13 cellular contexts compared by ENCODE assay signal in the genomic region with DNA sequence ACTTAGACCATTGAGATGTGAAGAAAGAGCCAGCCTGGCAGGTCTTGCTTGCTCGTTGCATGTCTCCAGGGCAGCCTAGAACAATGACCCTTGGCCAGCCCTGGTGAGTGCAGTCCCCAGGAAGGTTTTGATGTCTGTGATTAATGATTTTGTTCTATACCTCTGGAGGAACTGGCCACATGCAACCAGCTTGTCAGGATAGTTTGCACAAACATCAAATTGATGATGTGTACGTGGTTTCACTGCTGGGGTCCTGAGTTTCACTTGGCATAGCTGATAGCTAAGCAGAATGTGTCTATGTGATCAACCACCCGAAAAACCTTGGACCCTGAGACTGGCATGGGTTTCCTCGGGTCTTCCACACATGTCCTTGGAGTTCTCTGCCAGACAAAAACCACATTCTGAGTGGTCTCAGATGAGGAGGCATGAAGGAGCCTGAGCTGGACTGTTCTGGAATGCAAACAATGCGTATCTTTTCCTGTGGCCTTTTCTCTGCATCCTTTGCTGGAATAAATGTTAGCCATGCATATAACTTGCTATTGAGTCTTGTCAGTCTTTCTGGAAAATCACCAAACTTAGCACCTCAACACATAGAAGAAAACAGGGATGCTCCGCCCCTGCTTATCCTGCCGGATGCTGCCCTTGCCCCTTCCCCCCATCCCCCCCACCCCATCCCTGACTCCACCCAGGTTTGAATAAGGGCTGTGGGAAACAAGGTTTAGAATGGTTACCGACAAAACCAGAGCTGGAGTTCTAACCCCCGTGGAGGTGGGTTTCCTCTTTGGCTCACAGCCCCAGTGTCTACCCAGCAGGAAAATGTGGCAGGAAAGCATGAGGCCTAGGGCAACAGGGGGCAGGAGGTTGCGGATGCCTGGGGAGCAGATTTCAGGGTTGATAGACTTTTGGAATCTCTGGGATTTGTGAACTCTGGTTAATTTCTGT. TPM values are rescaled to one million over a fixed set of nuclear protein-coding genes. Genes with fewer than 3 reads are reported as not detected.
DNase-seq lines count a peak whose midpoint lies in the region; ATAC-seq, FAIRE-seq and TF ChIP-seq lines count a peak whose summit lies in the region.
"Had no signal": no experiment of that assay in that cellular context is flagged by ENCODE, and none has a peak within 500 bp of the region (broad histone marks: within the 10 kb centered on the region; RNA-seq: fewer than 3 reads in every experiment).

No MANE protein-coding gene starts in this region.

- H3K4me1 Mint-ChIP-seq in naive thymus-derived CD8-positive, alpha-beta T cell = peaks cover 0 to under 1% (median 0%) of the 10 kb centered on the region in 4 donors
- no peaks in the 10 kb centered on the region for H3K4me1 Mint-ChIP-seq in activated CD4-positive, alpha-beta memory T cell treated with anti-CD3 and anti-CD28 coated beads for 36 hours (ENCODE audit: low read depth)

- peaks cover 0 to 2% (median 0%) of the 10 kb centered on the region in 9 donors for H3K9me3 Mint-ChIP-seq in naive thymus-derived CD8-positive, alpha-beta T cell
- peaks cover 3% of the 10 kb centered on the region for H3K9me3 Mint-ChIP-seq in activated CD4-positive, alpha-beta memory T cell treated with anti-CD3 and anti-CD28 coated beads for 36 hours
- H3K9me3 Mint-ChIP-seq: CD8-positive, alpha-beta T cell had no signal

- TF ChIP-seq CTCF in brain microvascular endothelial cell (IDR thresholded peaks at IDR 0.05; ENCODE audit: low read depth, low read length, missing control alignments) = no peak
- no peak for TF ChIP-seq CTCF in kidney (IDR thresholded peaks at IDR 0.05; ENCODE audit: borderline replicate concordance, extremely low read depth, insufficient read depth)

- intact Hi-C loops in kidney (cut with DNase I) = no loop called here
- intact Hi-C loops in activated CD4-positive, alpha-beta memory T cell treated with anti-CD3 and anti-CD28 coated beads for 36 hours (cut with micrococcal nuclease) = no loop called here

- DNase-seq in AG08396 (ENCODE audit: low spot score) = peak; percentile 68
- DNase-seq in brain microvascular endothelial cell = peak; percentile 69
- no peak for DNase-seq in kidney
- no peak for DNase-seq in naive thymus-derived CD8-positive, alpha-beta T cell
- no peak for DNase-seq in activated effector memory CD4-positive, alpha-beta T cell treated with Interleukin-2 at 50 U/mL for 16 hours
- no peak for DNase-seq in activated CD4-positive, alpha-beta memory T cell treated with anti-CD3 and anti-CD28 coated beads for 36 hours
- DNase-seq: activated CD8-positive, alpha-beta memory T cell treated with anti-CD3 and anti-CD28 coated beads for 24 hours; CD8-positive, alpha-beta T cell; central memory CD4-positive, alpha-beta T cell; stomach had no signal

- H3K4me3 ChIP-seq in HUES48 (ENCODE audit: low read depth, low read length) = no peak overlapping the region
- H3K4me3 ChIP-seq in brain microvascular endothelial cell (ENCODE audit: low read depth, low read length) = no peak overlapping the region
- H3K4me3 ChIP-seq in kidney (ENCODE audit: low read length in 2 of 2) = peak overlapping the region; percentile 4 to 21
- H3K4me3 ChIP-seq: stomach had no signal

- CTCF ChIA-PET in activated CD4-positive, alpha-beta memory T cell treated with anti-CD3 and anti-CD28 coated beads for 36 hours (lab: Charles Lee) = interaction anchor here (0.6 kb wide), 1 partner anchor 90 kb away, joined by 5 read pairs; no protein-coding TSS in a partner anchor

- no peak overlapping the region for H3K27ac Mint-ChIP-seq in naive thymus-derived CD8-positive, alpha-beta T cell
- no peak overlapping the region for H3K27ac Mint-ChIP-seq in activated CD4-positive, alpha-beta memory T cell treated with anti-CD3 and anti-CD28 coated beads for 36 hours
- H3K27ac Mint-ChIP-seq: CD8-positive, alpha-beta T cell had no signal

- in situ Hi-C loops in brain microvascular endothelial cell (cut with HindIII; ENCODE audit: low pct_ligation_motif_present, low sequenced_read_pairs) = no loop called here

- POLR2A ChIA-PET in naive thymus-derived CD8-positive, alpha-beta T cell (lab: Charles Lee) = no interaction called here
- POLR2A ChIA-PET in activated CD4-positive, alpha-beta memory T cell treated with anti-CD3 and anti-CD28 coated beads for 36 hours (lab: Charles Lee) = no interaction called here

- H3K36me3 ChIP-seq in HUES48 (ENCODE audit: control insufficient read depth, insufficient read depth, low read length) (no peaks in the 10 kb centered on the region), brain microvascular endothelial cell (replicated peaks) (no peaks in the 10 kb centered on the region), kidney (ENCODE audit: control insufficient read depth in 1 of 2, insufficient read depth in 2 of 2, low read length in 2 of 2) (no peaks in the 10 kb centered on the region)
- H3K36me3 ChIP-seq: stomach had no signal

- no peak overlapping the region for H3K4me3 Mint-ChIP-seq in naive thymus-derived CD8-positive, alpha-beta T cell
- no peak overlapping the region for H3K4me3 Mint-ChIP-seq in activated CD4-positive, alpha-beta memory T cell treated with anti-CD3 and anti-CD28 coated beads for 36 hours
- H3K4me3 Mint-ChIP-seq: CD8-positive, alpha-beta T cell had no signal

- ATAC-seq in naive thymus-derived CD8-positive, alpha-beta T cell = no peak
- ATAC-seq in GM18873 (IDR thresholded peaks at IDR 0.05; ENCODE audit: low FRiP score, unreplicated experiment) = no peak
- ATAC-seq: CD8-positive, alpha-beta T cell; left lobe of liver had no signal

- H3K36me3 Mint-ChIP-seq in naive thymus-derived CD8-positive, alpha-beta T cell = no peaks in the 10 kb centered on the region
- no peaks in the 10 kb centered on the region for H3K36me3 Mint-ChIP-seq in activated CD4-positive, alpha-beta memory T cell treated with anti-CD3 and anti-CD28 coated beads for 36 hours
- H3K36me3 Mint-ChIP-seq: CD8-positive, alpha-beta T cell had no signal

- no peak for FAIRE-seq in kidney (lab: Jason Lieb, UNC)

- peaks cover 0 to 7% (median 6%) of the 10 kb centered on the region in 5 donors for H3K27me3 Mint-ChIP-seq in naive thymus-derived CD8-positive, alpha-beta T cell
- H3K27me3 Mint-ChIP-seq in activated CD4-positive, alpha-beta memory T cell treated with anti-CD3 and anti-CD28 coated beads for 36 hours = peaks cover 2% of the 10 kb centered on the region

- H3K27ac ChIP-seq in HUES48 (ENCODE audit: low read depth, low read length) (peak overlapping the region; percentile 7), brain microvascular endothelial cell (peak overlapping the region; percentile 44), kidney (ENCODE audit: low read depth in 2 of 2, low read length in 2 of 2) (peak overlapping the region; percentile 37 to 79)
- H3K27ac ChIP-seq: stomach had no signal

- no peak overlapping the region for H3K9ac ChIP-seq in HUES48 (ENCODE audit: low read depth, low read length)
- H3K9ac ChIP-seq in kidney (ENCODE audit: low read length in 2 of 2) = no peak overlapping the region

- H3K27me3 ChIP-seq in HUES48 (ENCODE audit: control insufficient read depth, insufficient read depth, low read length) (no peaks in the 10 kb centered on the region), brain microvascular endothelial cell (replicated peaks) (no peaks in the 10 kb centered on the region)
- H3K27me3 ChIP-seq: stomach had no signal

- H3K4me1 ChIP-seq in HUES48 (ENCODE audit: control insufficient read depth, insufficient read depth, low read length) = peaks cover 10% of the 10 kb centered on the region
- H3K4me1 ChIP-seq in kidney (ENCODE audit: control insufficient read depth in 1 of 2, insufficient read depth in 1 of 2, low read depth in 1 of 2, low read length in 2 of 2) = peaks cover 13 to 14% of the 10 kb centered on the region in 2 donors
- H3K4me1 ChIP-seq: stomach had no signal

- H3K9me3 ChIP-seq in HUES48 (ENCODE audit: control insufficient read depth, insufficient read depth, low read length) (no peaks in the 10 kb centered on the region), kidney (ENCODE audit: control insufficient read depth in 1 of 2, low read length in 2 of 2) (no peaks in the 10 kb centered on the region)
- H3K9me3 ChIP-seq: stomach had no signal

RNA-seq across cellular contexts. Expression of a gene that starts 50.1 kb away (rescaled TPM):
- total RNA-seq in kidney = 20.3 TPM
- 4.8 TPM for polyA plus RNA-seq in kidney (ENCODE audit: insufficient read depth, low read depth, low replicate concordance)
- 1 to 10 TPM; 1.1 to 1.2 TPM for total RNA-seq in naive thymus-derived CD8-positive, alpha-beta T cell
- polyA plus RNA-seq in naive thymus-derived CD8-positive, alpha-beta T cell = under 1 TPM in 1 of 3 donors, not detected in 2; 0.06 TPM
- total RNA-seq in activated CD4-positive, alpha-beta memory T cell treated with anti-CD3 and anti-CD28 coated beads for 36 hours = 1 to 10 TPM; 9.9 to 10.0 TPM

Comparison
In these comparisons a context has a peak if more than half of its experiments do, and no peak if none do; other contexts are left out.
1. DNase-seq: peak in AG08396 (single experiment) and brain microvascular endothelial cell (single experiment); none in kidney (single experiment), naive thymus-derived CD8-positive, alpha-beta T cell (0 of 10), activated effector memory CD4-positive, alpha-beta T cell treated with Interleukin-2 at 50 U/mL for 16 hours (single experiment) and activated CD4-positive, alpha-beta memory T cell treated with anti-CD3 and anti-CD28 coated beads for 36 hours (single experiment).
2. H3K27ac ChIP-seq: peak in every context shown above with its lines; median percentile 58 in kidney; 44 in brain microvascular endothelial cell; 7 in HUES48.
3. H3K4me3 ChIP-seq: peak in kidney (2 of 2); none in HUES48 (single experiment) and brain microvascular endothelial cell (single experiment).